23 cellular contexts compared by ENCODE assay signal in genomic region chr6:47156196-47156595, GRCh38.
"Had no signal": no experiment of that assay in that cellular context is flagged by ENCODE, and none has a peak within 500 bp of the region (broad histone marks: within the 10 kb centered on the region; RNA-seq: fewer than 3 reads in every experiment).

No MANE protein-coding gene starts in this region.

- H3K27ac ChIP-seq: heart left ventricle, left lung, lower lobe of right lung, ovary, skin epidermis, spleen, transverse colon, upper lobe of right lung had no signal

- H3K4me3 ChIP-seq: heart left ventricle, left lung, lower lobe of right lung, ovary, skin epidermis, spleen, transverse colon, upper lobe of right lung had no signal

- DNase-seq: heart left ventricle; hypothalamus; immature natural killer cell; kidney; left colon; left lung; lower lobe of right lung; mammary epithelial cell; midbrain; naive thymus-derived CD8-positive, alpha-beta T cell; ovary; right cardiac atrium; spleen; stimulated activated CD4-positive, alpha-beta T cell treated with anti-CD3 and anti-CD28 coated beads, Interleukin-4, amount 100 ng/mL, for 4 hours; stimulated activated CD8-positive, alpha-beta memory T cell treated with anti-CD3 and anti-CD28 coated beads, Interleukin-4, amount 100 ng/mL, for 48 hours; stimulated activated naive CD4-positive, alpha-beta T cell treated with Interleukin-2 at 50 U/mL for 16 hours; stimulated activated naive CD8-positive, alpha-beta T cell treated with anti-CD3 and anti-CD28 coated beads, Interleukin-15, amount 100 ng/mL, for 72 hours; substantia nigra; transverse colon; upper lobe of right lung had no signal

- H3K27me3 ChIP-seq: heart left ventricle, left lung, ovary, spleen, transverse colon, upper lobe of right lung had no signal

- H3K36me3 ChIP-seq: heart left ventricle, left lung, lower lobe of right lung, ovary, spleen, transverse colon, upper lobe of right lung had no signal

- ATAC-seq: heart left ventricle; left colon; left lung; lower lobe of right lung; naive thymus-derived CD8-positive, alpha-beta T cell; right cardiac atrium; sciatic nerve; stimulated activated memory B cell treated with anti-CD40 and anti-IgM and Interleukin-4, amounts not matched to agents 10 μg/mL and 1 μg/mL and 100 μg/mL, for 72 hours; stimulated activated naive CD8-positive, alpha-beta T cell treated with anti-CD3 and anti-CD28 coated beads, Interleukin-15, amount 100 ng/mL, for 72 hours; upper lobe of right lung had no signal

- H3K4me1 ChIP-seq: left lung, upper lobe of right lung had no signal

- H3K9me3 ChIP-seq: heart left ventricle, left lung, lower lobe of right lung, ovary, spleen, transverse colon, upper lobe of right lung had no signal
